ENCODE assay signal across 26 cellular contexts in genomic region chr4:137180349-137180748, GRCh38.
DNase-seq lines count a peak whose midpoint lies in the region; ATAC-seq, FAIRE-seq and TF ChIP-seq lines count a peak whose summit lies in the region.
"Had no signal": no experiment of that assay in that cellular context is flagged by ENCODE, and none has a peak within 500 bp of the region (broad histone marks: within the 10 kb centered on the region; RNA-seq: fewer than 3 reads in every experiment).

No MANE protein-coding gene starts in this region.

- CTCF ChIA-PET in H1 (lab: Charles Lee; ENCODE audit: partially characterized antibody) = interaction anchor here (0.7 to 1.6 kb wide), 5 partner anchors 12 to 403 kb away, joined by 3 to 9 read pairs (median 3); partner anchors contain the start of gene PCDH18

- no peak overlapping the region for H3K56ac ChIP-seq in H1 (replicated peaks; ENCODE audit: insufficient read length, low read depth, low read length)

- no peak overlapping the region for H2BK12ac ChIP-seq in H1 (ENCODE audit: low read depth, low read length)

- H3K23ac ChIP-seq in H1 (ENCODE audit: insufficient read length) = no peak overlapping the region

- no peak overlapping the region for H2AK5ac ChIP-seq in H1 (ENCODE audit: low read depth, low read length)

- in situ Hi-C loops in ACHN (cut with HindIII; ENCODE audit: low pct_ligation_motif_present, low pct_unique_long_range_greater_than_20kb, low sequenced_read_pairs) = no loop called here

- intact Hi-C loops in dorsolateral prefrontal cortex (cut with DNase I) = no loop called here

- H3K4me3 ChIP-seq in H1 (ENCODE audit: extremely low read depth in 1 of 4, insufficient read depth in 2 of 4, low read depth in 3 of 4, low read length in 4 of 4) (no peak overlapping the region), dorsolateral prefrontal cortex (no peak overlapping the region)
- H3K4me3 ChIP-seq: SK-N-MC, suprapubic skin had no signal

- H3K27ac ChIP-seq in H1 (ENCODE audit: low read depth, low read length) (no peak overlapping the region), dorsolateral prefrontal cortex (no peak overlapping the region)
- H3K27ac ChIP-seq: C4-2B, SK-N-MC, suprapubic skin had no signal

- H3K4me2 ChIP-seq in H1 (ENCODE audit: insufficient read depth in 1 of 2, low read depth in 2 of 2, low read length in 2 of 2) = no peak overlapping the region

- ATAC-seq in GM19395 (IDR thresholded peaks at IDR 0.05; ENCODE audit: unreplicated experiment) = no peak
- ATAC-seq: activated CD8-positive, alpha-beta T cell treated with anti-CD3 and anti-CD28 coated beads, Interleukin-2, amount 10 ng/mL, durations not matched to agents 7 days and 5 days; activated naive CD4-positive, alpha-beta T cell treated with anti-CD3 and anti-CD28 coated beads, Interleukin-2, amount 50 U/mL, for 72 hours; left colon; sciatic nerve had no signal

- H4K91ac ChIP-seq in H1 (replicated peaks; ENCODE audit: insufficient read length, low read length) = no peak overlapping the region

- TF ChIP-seq EP300 in H1 (IDR thresholded peaks at IDR 0.05; ENCODE audit: borderline replicate concordance in 1 of 2, low read depth in 2 of 2, low read length in 2 of 2) = no peak

- no peak overlapping the region for H3K18ac ChIP-seq in H1 (ENCODE audit: extremely low read depth, low read length)

- H3K9me3 ChIP-seq in H1 (ENCODE audit: insufficient read depth in 2 of 2, low read depth in 1 of 2, low read length in 1 of 2) = 0 out of 4 replicates have a peak, but pooled peaks cover 0 to 3% of the 10 kb centered on the region in 2 experiments
- H3K9me3 ChIP-seq: Caco-2, suprapubic skin had no signal

- H3K23me2 ChIP-seq in H1 (ENCODE audit: low read depth, low read length) = no peaks in the 10 kb centered on the region

- H2BK20ac ChIP-seq in H1 (ENCODE audit: low read length) = no peak overlapping the region

- H3K9ac ChIP-seq in H1 (replicated peaks in 1 of 4; ENCODE audit: extremely low read depth in 1 of 4, low read depth in 3 of 4, low read length in 3 of 4) = no peak overlapping the region

- H3K14ac ChIP-seq in H1 (ENCODE audit: insufficient read length) = no peak overlapping the region

- H3K36me3 ChIP-seq in H1 (ENCODE audit: control insufficient read depth in 2 of 4, insufficient read depth in 4 of 4, low read length in 3 of 4) = no peaks in the 10 kb centered on the region
- H3K36me3 ChIP-seq: suprapubic skin had no signal

- FAIRE-seq in H1 (lab: Jason Lieb, UNC) = peak; percentile 85
- FAIRE-seq: endometrium had no signal

- H3K79me1 ChIP-seq in H1 (ENCODE audit: low read depth, low read length) = no peaks in the 10 kb centered on the region

- peak in 2 of 3 experiments; percentile 57 to 68; a peak in 3 of 4 replicates for TF ChIP-seq CTCF in H1 (IDR thresholded peaks at IDR 0.05; ENCODE audit: control extremely low read depth in 1 of 3, insufficient read depth in 1 of 3, low read depth in 1 of 3, low read length in 3 of 3)
- TF ChIP-seq CTCF in dorsolateral prefrontal cortex (IDR thresholded peaks at IDR 0.05 in 54 of 56, conservative IDR thresholded peaks at IDR 0.05 in 2 of 56; ENCODE audit: low read depth in 1 of 56, partially characterized antibody in 56 of 56) = peak in 4 of 56 donors; percentile 10 to 38 (median 23)

- 36% methylated on average over 4 of the region's 4 CpGs; no CpG with 5 or more reads in 1 of the 2 experiments for WGBS in H1 (ENCODE audit: extremely low coverage in 1 of 2, insufficient coverage in 1 of 2, insufficient read length in 1 of 2, insufficient replicate concordance in 2 of 2, low coverage in 1 of 2, low lambda C conversion rate in 2 of 2, missing lambda C conversion rate in 1 of 2), 2 experiments

- TF ChIP-seq RAD21 in H1 (IDR thresholded peaks at IDR 0.05 in 1 of 2, conservative IDR thresholded peaks at IDR 0.05 in 1 of 2; ENCODE audit: low read depth in 2 of 2, low read length in 2 of 2) = peak; percentile 49 to 58

- H3K4me1 ChIP-seq in H1 (replicated peaks in 1 of 4; ENCODE audit: control insufficient read depth in 3 of 4, insufficient read depth in 4 of 4, low read length in 3 of 4) = no peaks in the 10 kb centered on the region
- H3K4me1 ChIP-seq: Caco-2, suprapubic skin had no signal

- POLR2A ChIA-PET in H1 (lab: Charles Lee; ENCODE audit: partially characterized antibody) = no interaction called here

- DNase-seq in ELR (ENCODE audit: low read depth) (peak; percentile 2), HuH-7 (ENCODE audit: low spot score) (peak; percentile 0), H1 (ENCODE audit: low read depth in 1 of 2, low spot score in 2 of 2) (peak in 1 of 2 experiments; percentile 17), iPS-NIHi11 (ENCODE audit: low spot score) (peak; percentile 47), dorsolateral prefrontal cortex (no peak), SKM-1 treated with dmso at 0.1 percent for 144 hours (lab: John Stamatoyannopoulos, UW; ENCODE audit: unreplicated experiment) (no peak), ACHN (no peak)
- DNase-seq: activated CD8-positive, alpha-beta T cell treated with anti-CD3 and anti-CD28 coated beads, Interleukin-2, amount 10 ng/mL, durations not matched to agents 7 days and 5 days; anterior cingulate cortex; DMS79; KBM-7; left colon; NCI-H2081; NCI-H345; posterior cingulate gyrus; RPMI8226; stimulated activated CD4-positive, alpha-beta T cell treated with anti-CD3 and anti-CD28 coated beads, Interleukin-15, amount 100 ng/mL, for 24 hours; stimulated activated naive CD4-positive, alpha-beta T cell had no signal

- H2BK15ac ChIP-seq in H1 (ENCODE audit: low read length) = no peak overlapping the region

- H3K4ac ChIP-seq in H1 (replicated peaks; ENCODE audit: insufficient read length, low read depth, low read length) = no peak overlapping the region

- no peak for TF ChIP-seq POLR2A in H1 (IDR thresholded peaks at IDR 0.05; ENCODE audit: control extremely low read depth in 1 of 2, low read depth in 2 of 2, low read length in 2 of 2)

- no peak overlapping the region; the same call in 1 of the 2 replicates for H2AFZ ChIP-seq in H1 (ENCODE audit: low read length)

- no peaks in the 10 kb centered on the region for H4K20me1 ChIP-seq in H1 (replicated peaks in 1 of 2; ENCODE audit: control insufficient read depth in 1 of 2, insufficient read depth in 2 of 2, low read length in 2 of 2)

- no peak overlapping the region for H4K5ac ChIP-seq in H1 (ENCODE audit: insufficient read length, low read depth, low read length)

- H2BK5ac ChIP-seq in H1 (ENCODE audit: low read depth, low read length) = no peak overlapping the region

- H3K79me2 ChIP-seq in H1 (ENCODE audit: control insufficient read depth in 1 of 2, insufficient read depth in 2 of 2, low read length in 2 of 2) = no peaks in the 10 kb centered on the region

- no peak overlapping the region for H2BK120ac ChIP-seq in H1 (replicated peaks; ENCODE audit: low read depth, low read length)

- no peak overlapping the region for H4K8ac ChIP-seq in H1 (ENCODE audit: extremely low read depth, insufficient read depth, low read length)

- no peaks in the 10 kb centered on the region for H3K27me3 ChIP-seq in H1 (replicated peaks in 1 of 4; ENCODE audit: control insufficient read depth in 3 of 4, extremely low read depth in 1 of 4, insufficient read depth in 3 of 4, low read length in 3 of 4)
- no peaks in the 10 kb centered on the region for H3K27me3 ChIP-seq in dorsolateral prefrontal cortex
- H3K27me3 ChIP-seq: suprapubic skin had no signal

TF ChIP-seq in H1, 55 proteins besides CTCF, POLR2A, EP300 and RAD21:
- no peak for TF ChIP-seq FOSL1 (IDR thresholded peaks at IDR 0.05; ENCODE audit: insufficient read depth, low read depth, low read length)
- 0 out of 2 replicates have a peak, but pooled peaks have one; percentile 20 for TF ChIP-seq TEAD4 (IDR thresholded peaks at IDR 0.05; ENCODE audit: low read depth, low read length)

Comparison
In these comparisons a context has a peak if more than half of its experiments do, and no peak if none do; other contexts are left out.
1. DNase-seq: peak in ELR (single experiment), HuH-7 (single experiment) and iPS-NIHi11 (single experiment); none in dorsolateral prefrontal cortex (0 of 10), SKM-1 treated with dmso at 0.1 percent for 144 hours (single experiment) and ACHN (single experiment).